Comparison of ENCODE assay signal across 39 cellular contexts in the genomic region with DNA sequence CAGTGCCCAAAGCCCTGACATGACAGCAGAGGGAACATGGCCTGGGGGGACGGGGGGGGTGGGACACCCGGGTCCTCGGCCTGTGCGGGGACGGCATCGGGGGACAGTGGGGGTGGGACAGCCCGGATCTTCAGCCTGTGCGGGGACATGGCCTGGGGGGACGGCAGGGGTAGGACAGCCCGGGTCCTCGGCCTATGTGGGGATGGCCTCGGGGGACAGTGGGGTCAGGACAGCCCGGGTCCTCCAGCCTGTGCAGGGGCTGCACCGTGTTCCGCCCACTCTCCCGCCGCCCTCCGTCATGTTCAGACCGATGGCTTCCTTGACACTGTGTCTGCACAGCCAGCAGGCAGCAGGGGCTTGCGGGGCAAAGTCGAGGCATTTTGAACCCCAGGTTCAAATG. TPM values are rescaled to one million over a fixed set of nuclear protein-coding genes. Genes with fewer than 3 reads are reported as not detected.
"Had no signal": no experiment of that assay in that cellular context is flagged by ENCODE, and none has a peak within 500 bp of the region (broad histone marks: within the 10 kb centered on the region; RNA-seq: fewer than 3 reads in every experiment).

No MANE protein-coding gene starts in this region.

- H3K27ac ChIP-seq: ascending aorta, cardiac muscle cell, VCaP had no signal

- H3K27me3 ChIP-seq: ascending aorta had no signal

- H3K4me3 Mint-ChIP-seq: activated B cell treated with CpG ODN at 0.5 μM for 24 hours; activated CD4-positive, alpha-beta memory T cell treated with anti-CD3 and anti-CD28 coated beads for 36 hours; activated CD4-positive, alpha-beta T cell treated with anti-CD3 and anti-CD28 coated beads, Interleukin-2, amount 10 ng/mL, durations not matched to agents 24 days and 14 days; activated CD8-positive, alpha-beta T cell treated with anti-CD3 and anti-CD28 coated beads for 36 hours; activated naive CD4-positive, alpha-beta T cell treated with anti-CD3 and anti-CD28 coated beads, Interleukin-2, amount 10 ng/mL, durations not matched to agents 7 days and 5 days; activated naive CD4-positive, alpha-beta T cell treated with anti-CD3 and anti-CD28 coated beads, Interleukin-2, amount 50 U/mL, for 24 hours; activated naive CD8-positive, alpha-beta T cell; activated naive CD8-positive, alpha-beta T cell treated with anti-CD3 and anti-CD28 coated beads, Interleukin-2, amount 10 ng/mL, durations not matched to agents 7 days and 5 days; activated naive CD8-positive, alpha-beta T cell treated with anti-CD3 and anti-CD28 coated beads, Interleukin-2, amount 50 U/mL, for 24 hours; activated T-cell treated with anti-CD3 and anti-CD28 coated beads, Interleukin-2, amount 50 U/mL, for 24 hours; central memory CD8-positive, alpha-beta T cell; T-helper 1 cell treated with Interleukin-12 subunit alpha and Interleukin-12 subunit beta and Interleukin-4 antibody, amounts not matched to agents 30 μg/mL and 1 μg/mL, for 36 hours; T-helper 2 cell treated with Interferon-gamma antibody and Interleukin-4, amounts not matched to agents 5 μg/mL and 100 μg/mL, for 36 hours had no signal

- H3K4me1 Mint-ChIP-seq: activated B cell treated with CpG ODN at 0.5 μM for 24 hours; activated CD4-positive, alpha-beta T cell treated with anti-CD3 and anti-CD28 coated beads, Interleukin-2, amount 10 ng/mL, durations not matched to agents 24 days and 14 days; activated naive CD4-positive, alpha-beta T cell treated with anti-CD3 and anti-CD28 coated beads, Interleukin-2, amount 10 ng/mL, durations not matched to agents 7 days and 5 days; activated naive CD4-positive, alpha-beta T cell treated with anti-CD3 and anti-CD28 coated beads, Interleukin-2, amount 50 U/mL, for 24 hours; activated naive CD8-positive, alpha-beta T cell treated with anti-CD3 and anti-CD28 coated beads, Interleukin-2, amount 10 ng/mL, durations not matched to agents 7 days and 5 days; activated naive CD8-positive, alpha-beta T cell treated with anti-CD3 and anti-CD28 coated beads, Interleukin-2, amount 50 U/mL, for 24 hours; brain; central memory CD8-positive, alpha-beta T cell had no signal

- H3K36me3 Mint-ChIP-seq: activated CD4-positive, alpha-beta memory T cell treated with anti-CD3 and anti-CD28 coated beads for 36 hours; activated naive CD4-positive, alpha-beta T cell treated with anti-CD3 and anti-CD28 coated beads, Interleukin-2, amount 10 ng/mL, durations not matched to agents 7 days and 5 days; activated naive CD4-positive, alpha-beta T cell treated with anti-CD3 and anti-CD28 coated beads, Interleukin-2, amount 50 U/mL, for 24 hours; activated naive CD8-positive, alpha-beta T cell; activated naive CD8-positive, alpha-beta T cell treated with anti-CD3 and anti-CD28 coated beads, Interleukin-2, amount 10 ng/mL, durations not matched to agents 7 days and 5 days; brain had no signal

- DNase-seq: activated B cell treated with CpG ODN at 0.5 μM for 24 hours; activated CD4-positive, alpha-beta memory T cell treated with anti-CD3 and anti-CD28 coated beads for 36 hours; activated CD4-positive, alpha-beta T cell treated with anti-CD3 and anti-CD28 coated beads for 4 hours; activated CD4-positive, alpha-beta T cell treated with anti-CD3 and anti-CD28 coated beads, Interleukin-2, amount 10 ng/mL, durations not matched to agents 24 days and 14 days; activated CD4-positive, alpha-beta T cell treated with anti-CD3 and anti-CD28 coated beads, Interleukin-2, amount 50 U/mL, for 1 hour; activated CD4-positive, alpha-beta T cell treated with anti-CD3 and anti-CD28 coated beads, Interleukin-2, amount 50 U/mL, for 4 hours; activated CD4-positive, CD25-positive, alpha-beta regulatory T cell treated with anti-CD3 and anti-CD28 coated beads, Interleukin-2, amount 50 U/mL, for 72 hours; activated CD8-positive, alpha-beta memory T cell treated with anti-CD3 and anti-CD28 coated beads, Interleukin-2, amount 50 U/mL, for 48 hours; activated CD8-positive, alpha-beta T cell treated with anti-CD3 and anti-CD28 coated beads for 36 hours; activated effector memory CD4-positive, alpha-beta T cell treated with Interleukin-2 at 50 U/mL for 16 hours; activated gamma-delta T cell; activated naive CD4-positive, alpha-beta T cell treated with anti-CD3 and anti-CD28 coated beads, Interleukin-2, amount 10 ng/mL, durations not matched to agents 7 days and 5 days; activated naive CD4-positive, alpha-beta T cell treated with Interleukin-2 at 50 U/mL for 16 hours; activated naive CD8-positive, alpha-beta T cell treated with anti-CD3 and anti-CD28 coated beads, Interleukin-2, amount 10 ng/mL, durations not matched to agents 7 days and 5 days; activated naive CD8-positive, alpha-beta T cell treated with anti-CD3 and anti-CD28 coated beads, Interleukin-2, amount 50 U/mL, for 24 hours; activated T-cell treated with anti-CD3 and anti-CD28 coated beads, Interleukin-2, amount 50 U/mL, for 24 hours; activated T-cell treated with anti-CD3 and anti-CD28 coated beads, Interleukin-2, amount 50 U/mL, for 48 hours; amygdala; anterior cingulate cortex; caudate nucleus; cerebellar nuclear complex; T-helper 1 cell; T-helper 2 cell; T-helper 9 cell had no signal

- H3K27ac Mint-ChIP-seq: activated B cell treated with CpG ODN at 0.5 μM for 24 hours; activated CD4-positive, alpha-beta memory T cell treated with anti-CD3 and anti-CD28 coated beads for 36 hours; activated CD4-positive, alpha-beta T cell treated with anti-CD3 and anti-CD28 coated beads, Interleukin-2, amount 10 ng/mL, durations not matched to agents 24 days and 14 days; activated CD8-positive, alpha-beta T cell treated with anti-CD3 and anti-CD28 coated beads for 36 hours; activated naive CD4-positive, alpha-beta T cell treated with anti-CD3 and anti-CD28 coated beads, Interleukin-2, amount 10 ng/mL, durations not matched to agents 7 days and 5 days; activated naive CD4-positive, alpha-beta T cell treated with anti-CD3 and anti-CD28 coated beads, Interleukin-2, amount 50 U/mL, for 24 hours; activated naive CD8-positive, alpha-beta T cell; activated naive CD8-positive, alpha-beta T cell treated with anti-CD3 and anti-CD28 coated beads, Interleukin-2, amount 10 ng/mL, durations not matched to agents 7 days and 5 days; activated naive CD8-positive, alpha-beta T cell treated with anti-CD3 and anti-CD28 coated beads, Interleukin-2, amount 50 U/mL, for 24 hours; activated T-cell treated with anti-CD3 and anti-CD28 coated beads, Interleukin-2, amount 50 U/mL, for 24 hours; activated T-helper 2 cell treated with anti-CD3 and anti-CD28 coated beads, Interferon-gamma antibody, Interleukin-2, Interleukin-4, amounts not matched to agents 10 μg/mL and 5 μg/mL and 100 μg/mL, durations not matched to agents 14 hours and 24 hours and 36 hours; T-helper 1 cell treated with Interleukin-12 subunit alpha and Interleukin-12 subunit beta and Interleukin-4 antibody, amounts not matched to agents 30 μg/mL and 1 μg/mL, for 36 hours; T-helper 2 cell treated with Interferon-gamma antibody and Interleukin-4, amounts not matched to agents 5 μg/mL and 100 μg/mL, for 36 hours had no signal

- H3K4me1 ChIP-seq: ascending aorta had no signal

- H3K27me3 Mint-ChIP-seq: activated CD8-positive, alpha-beta T cell treated with anti-CD3 and anti-CD28 coated beads for 36 hours; activated naive CD4-positive, alpha-beta T cell treated with anti-CD3 and anti-CD28 coated beads, Interleukin-2, amount 50 U/mL, for 24 hours; brain had no signal

- H3K9me3 Mint-ChIP-seq: activated B cell treated with CpG ODN at 0.5 μM for 24 hours; activated CD4-positive, alpha-beta memory T cell treated with anti-CD3 and anti-CD28 coated beads for 36 hours; activated CD4-positive, alpha-beta T cell treated with anti-CD3 and anti-CD28 coated beads, Interleukin-2, amount 10 ng/mL, durations not matched to agents 24 days and 14 days; activated CD8-positive, alpha-beta T cell treated with anti-CD3 and anti-CD28 coated beads for 36 hours; activated naive CD4-positive, alpha-beta T cell treated with anti-CD3 and anti-CD28 coated beads, Interleukin-2, amount 10 ng/mL, durations not matched to agents 7 days and 5 days; activated naive CD4-positive, alpha-beta T cell treated with anti-CD3 and anti-CD28 coated beads, Interleukin-2, amount 50 U/mL, for 24 hours; activated naive CD8-positive, alpha-beta T cell treated with anti-CD3 and anti-CD28 coated beads, Interleukin-2, amount 10 ng/mL, durations not matched to agents 7 days and 5 days; activated naive CD8-positive, alpha-beta T cell treated with anti-CD3 and anti-CD28 coated beads, Interleukin-2, amount 50 U/mL, for 24 hours; activated T-cell treated with anti-CD3 and anti-CD28 coated beads, Interleukin-2, amount 50 U/mL, for 24 hours; activated T-helper 2 cell treated with anti-CD3 and anti-CD28 coated beads, Interferon-gamma antibody, Interleukin-2, Interleukin-4, amounts not matched to agents 10 μg/mL and 5 μg/mL and 100 μg/mL, durations not matched to agents 14 hours and 24 hours and 36 hours; brain; central memory CD8-positive, alpha-beta T cell; T-helper 1 cell treated with Interleukin-12 subunit alpha and Interleukin-12 subunit beta and Interleukin-4 antibody, amounts not matched to agents 30 μg/mL and 1 μg/mL, for 36 hours; T-helper 2 cell treated with Interferon-gamma antibody and Interleukin-4, amounts not matched to agents 5 μg/mL and 100 μg/mL, for 36 hours had no signal

- H3K9me3 ChIP-seq: ascending aorta had no signal

- H3K4me3 ChIP-seq: ascending aorta, cardiac muscle cell had no signal

- H3K36me3 ChIP-seq: ascending aorta, cardiac muscle cell had no signal

- FAIRE-seq: bronchial epithelial cell, TTC549 had no signal

RNA-seq across cellular contexts. Expression of a gene that starts 7.0 kb away (rescaled TPM):
- total RNA-seq: activated B cell treated with CpG ODN at 0.5 μM for 24 hours; activated CD4-positive, alpha-beta memory T cell treated with anti-CD3 and anti-CD28 coated beads for 36 hours; activated CD4-positive, alpha-beta T cell treated with anti-CD3 and anti-CD28 coated beads, Interleukin-2, amount 10 ng/mL, durations not matched to agents 24 days and 14 days; activated CD8-positive, alpha-beta memory T cell treated with anti-CD3 and anti-CD28 coated beads for 36 hours; activated naive CD8-positive, alpha-beta T cell treated with anti-CD3 and anti-CD28 coated beads, Interleukin-2, amount 10 ng/mL, durations not matched to agents 7 days and 5 days; activated T-helper 2 cell treated with anti-CD3 and anti-CD28 coated beads, Interferon-gamma antibody, Interleukin-2, Interleukin-4, amounts not matched to agents 10 μg/mL and 5 μg/mL and 100 μg/mL, durations not matched to agents 14 hours and 24 hours and 36 hours; ascending aorta; bronchial epithelial cell had no signal
- polyA plus RNA-seq: adipose tissue, cardiac muscle cell had no signal

RNA-seq across cellular contexts. Expression of a gene that starts 11.5 kb away (rescaled TPM):
- total RNA-seq: activated B cell treated with CpG ODN at 0.5 μM for 24 hours; activated CD4-positive, alpha-beta memory T cell treated with anti-CD3 and anti-CD28 coated beads for 36 hours; activated CD4-positive, alpha-beta T cell treated with anti-CD3 and anti-CD28 coated beads, Interleukin-2, amount 10 ng/mL, durations not matched to agents 24 days and 14 days; activated CD8-positive, alpha-beta memory T cell treated with anti-CD3 and anti-CD28 coated beads for 36 hours; activated CD8-positive, alpha-beta T cell treated with anti-CD3 and anti-CD28 coated beads for 36 hours; activated naive CD8-positive, alpha-beta T cell treated with anti-CD3 and anti-CD28 coated beads, Interleukin-2, amount 10 ng/mL, durations not matched to agents 7 days and 5 days; activated T-helper 2 cell treated with anti-CD3 and anti-CD28 coated beads, Interferon-gamma antibody, Interleukin-2, Interleukin-4, amounts not matched to agents 10 μg/mL and 5 μg/mL and 100 μg/mL, durations not matched to agents 14 hours and 24 hours and 36 hours; ascending aorta; cardiac muscle cell had no signal
- polyA plus RNA-seq: cardiac muscle cell had no signal

RNA-seq across cellular contexts. Expression of a gene that starts 50.2 kb away (rescaled TPM):
- total RNA-seq: activated B cell treated with CpG ODN at 0.5 μM for 24 hours; activated CD4-positive, alpha-beta memory T cell treated with anti-CD3 and anti-CD28 coated beads for 36 hours; activated CD4-positive, alpha-beta T cell treated with anti-CD3 and anti-CD28 coated beads, Interleukin-2, amount 10 ng/mL, durations not matched to agents 24 days and 14 days; activated CD8-positive, alpha-beta memory T cell treated with anti-CD3 and anti-CD28 coated beads for 36 hours; activated T-helper 2 cell treated with anti-CD3 and anti-CD28 coated beads, Interferon-gamma antibody, Interleukin-2, Interleukin-4, amounts not matched to agents 10 μg/mL and 5 μg/mL and 100 μg/mL, durations not matched to agents 14 hours and 24 hours and 36 hours; ascending aorta; bronchial epithelial cell; cardiac muscle cell; chondrocyte had no signal
- polyA plus RNA-seq: adipose tissue had no signal
